13 cellular contexts compared by ENCODE assay signal in the genomic region with DNA sequence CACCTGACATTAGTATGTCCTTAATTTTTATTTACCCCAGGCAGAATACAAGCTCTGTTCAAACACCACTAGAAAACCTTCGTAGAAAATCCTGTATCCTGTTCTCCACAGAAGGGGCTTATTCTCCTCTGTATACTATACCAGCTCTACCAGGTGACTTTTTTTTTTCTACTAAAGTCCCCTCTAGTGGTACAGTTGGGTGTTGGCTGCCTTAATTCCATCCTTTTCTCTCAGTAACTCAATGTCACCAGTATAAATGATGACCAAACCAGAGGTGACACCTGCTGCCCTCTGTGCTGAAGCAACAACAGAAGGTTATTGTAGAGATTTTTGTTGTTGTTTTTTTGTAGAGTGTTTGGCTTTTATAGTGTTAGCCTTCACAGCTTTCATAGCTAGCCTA.
DNase-seq lines count a peak whose midpoint lies in the region; ATAC-seq and TF ChIP-seq lines count a peak whose summit lies in the region.
"Had no signal": no experiment of that assay in that cellular context is flagged by ENCODE, and none has a peak within 500 bp of the region (broad histone marks: within the 10 kb centered on the region; RNA-seq: fewer than 3 reads in every experiment).

No MANE protein-coding gene starts in this region.

- H3K4me3 ChIP-seq in astrocyte of the cerebellum (ENCODE audit: low read depth, low read length) = no peak overlapping the region

- DNase-seq in HT-29 (ENCODE audit: low spot score) (peak; percentile 27), astrocyte of the cerebellum (ENCODE audit: low read depth) (no peak), mesenteric fat pad (ENCODE audit: low spot score) (no peak), COR-L47 (lab: John Stamatoyannopoulos, UW) (no peak), GM03348 (ENCODE audit: low spot score) (no peak)
- DNase-seq: activated CD4-positive, alpha-beta T cell treated with anti-CD3 and anti-CD28 coated beads for 4 hours; anterior cingulate cortex; head of caudate nucleus; NCI-H510A treated with DMSO at 0.1 percent for 48 hours; trophoblast cell had no signal

- in situ Hi-C loops in astrocyte of the cerebellum (cut with HindIII; ENCODE audit: low sequenced_read_pairs) = no loop called here

- TF ChIP-seq CTCF in GM12873 (IDR thresholded peaks at IDR 0.05; ENCODE audit: insufficient read depth, low read depth, low read length, missing control alignments) = peak; percentile 28
- peak; percentile 18 for TF ChIP-seq CTCF in astrocyte of the cerebellum (IDR thresholded peaks at IDR 0.05; ENCODE audit: low read depth, low read length, missing control alignments)

- peak; percentile 74 for ATAC-seq in GM21737 (IDR thresholded peaks at IDR 0.05; ENCODE audit: unreplicated experiment)
- ATAC-seq in GM18511 (IDR thresholded peaks at IDR 0.05; ENCODE audit: unreplicated experiment) = no peak
